ENCODE assay signal across 1 cellular context in the genomic region with DNA sequence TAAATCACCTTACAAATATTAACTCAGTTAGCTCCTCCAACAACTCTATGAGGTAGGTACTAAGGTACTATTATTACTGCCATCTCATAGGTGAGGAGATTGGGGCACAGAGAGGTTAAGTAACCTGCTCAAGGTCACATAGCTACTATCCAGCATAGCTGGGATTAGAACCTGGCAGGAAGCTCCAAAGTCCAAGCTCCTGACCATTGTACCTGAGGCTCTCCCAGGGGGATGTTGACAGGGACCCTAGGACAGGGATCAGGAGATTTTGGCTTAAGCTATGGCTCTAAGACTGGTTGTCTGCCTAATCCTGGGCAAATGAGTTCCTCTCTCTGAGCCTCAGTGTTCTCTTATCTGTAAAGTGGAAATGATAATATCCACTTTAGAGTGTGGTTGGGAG.
TF ChIP-seq lines count a peak whose summit lies in the region.

No MANE protein-coding gene starts in this region.

TF ChIP-seq in HepG2, 621 proteins besides CTCF, POLR2A, EP300 and RAD21 (continued from another document and continues in another):
- TF ChIP-seq, protein P1, sequence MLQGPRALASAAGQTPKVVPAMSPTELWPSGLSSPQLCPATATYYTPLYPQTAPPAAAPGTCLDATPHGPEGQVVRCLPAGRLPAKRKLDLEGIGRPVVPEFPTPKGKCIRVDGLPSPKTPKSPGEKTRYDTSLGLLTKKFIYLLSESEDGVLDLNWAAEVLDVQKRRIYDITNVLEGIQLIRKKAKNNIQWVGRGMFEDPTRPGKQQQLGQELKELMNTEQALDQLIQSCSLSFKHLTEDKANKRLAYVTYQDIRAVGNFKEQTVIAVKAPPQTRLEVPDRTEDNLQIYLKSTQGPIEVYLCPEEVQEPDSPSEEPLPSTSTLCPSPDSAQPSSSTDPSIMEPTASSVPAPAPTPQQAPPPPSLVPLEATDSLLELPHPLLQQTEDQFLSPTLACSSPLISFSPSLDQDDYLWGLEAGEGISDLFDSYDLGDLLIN (CRISPR knock-in tag; IDR thresholded peaks at IDR 0.05; ENCODE audit: borderline replicate concordance): no peak
- TF ChIP-seq, protein P2, sequence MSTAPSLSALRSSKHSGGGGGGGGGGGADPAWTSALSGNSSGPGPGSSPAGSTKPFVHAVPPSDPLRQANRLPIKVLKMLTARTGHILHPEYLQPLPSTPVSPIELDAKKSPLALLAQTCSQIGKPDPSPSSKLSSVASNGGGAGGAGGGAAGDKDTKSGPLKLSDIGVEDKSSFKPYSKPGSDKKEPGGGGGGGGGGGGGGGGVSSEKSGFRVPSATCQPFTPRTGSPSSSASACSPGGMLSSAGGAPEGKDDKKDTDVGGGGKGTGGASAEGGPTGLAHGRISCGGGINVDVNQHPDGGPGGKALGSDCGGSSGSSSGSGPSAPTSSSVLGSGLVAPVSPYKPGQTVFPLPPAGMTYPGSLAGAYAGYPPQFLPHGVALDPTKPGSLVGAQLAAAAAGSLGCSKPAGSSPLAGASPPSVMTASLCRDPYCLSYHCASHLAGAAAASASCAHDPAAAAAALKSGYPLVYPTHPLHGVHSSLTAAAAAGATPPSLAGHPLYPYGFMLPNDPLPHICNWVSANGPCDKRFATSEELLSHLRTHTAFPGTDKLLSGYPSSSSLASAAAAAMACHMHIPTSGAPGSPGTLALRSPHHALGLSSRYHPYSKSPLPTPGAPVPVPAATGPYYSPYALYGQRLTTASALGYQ (CRISPR knock-in tag; IDR thresholded peaks at IDR 0.05): peak; percentile 45; the same call in 1 of the 2 replicates
- no peak for TF ChIP-seq ELF1 (CRISPR knock-in tag; IDR thresholded peaks at IDR 0.05)
- TF ChIP-seq SMC3 (IDR thresholded peaks at IDR 0.05; ENCODE audit: low read length): no peak
- no peak for TF ChIP-seq ZNF605 (CRISPR knock-in tag; IDR thresholded peaks at IDR 0.05)
- TF ChIP-seq ZNF652 (CRISPR knock-in tag; IDR thresholded peaks at IDR 0.05; ENCODE audit: borderline replicate concordance, low read depth): no peak; the same call in 1 of the 2 replicates
- no peak for TF ChIP-seq ZNF589 (CRISPR knock-in tag; conservative IDR thresholded peaks at IDR 0.05)
- TF ChIP-seq, protein P3, sequence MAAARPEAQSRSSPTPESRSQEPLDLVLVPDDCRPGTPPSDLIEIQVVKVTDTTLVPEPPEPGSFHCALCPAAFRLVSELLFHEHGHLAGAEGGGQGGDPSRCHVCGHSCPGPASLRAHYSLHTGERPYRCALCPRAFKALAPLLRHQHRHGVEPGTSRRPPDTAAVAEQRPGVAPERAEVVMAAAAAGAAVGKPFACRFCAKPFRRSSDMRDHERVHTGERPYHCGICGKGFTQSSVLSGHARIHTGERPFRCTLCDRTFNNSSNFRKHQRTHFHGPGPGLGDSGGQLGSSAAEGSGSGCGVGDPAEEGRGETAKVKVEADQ (CRISPR knock-in tag; IDR thresholded peaks at IDR 0.05; ENCODE audit: borderline replicate concordance): peak; percentile 97
- TF ChIP-seq KAT7 (CRISPR knock-in tag; IDR thresholded peaks at IDR 0.05; ENCODE audit: borderline replicate concordance): peak; percentile 21; the same call in 1 of the 2 replicates
- TF ChIP-seq MXD4 (CRISPR knock-in tag; IDR thresholded peaks at IDR 0.05): 0 out of 2 replicates have a peak, but pooled peaks have one; percentile 5
- peak; percentile 93; the same call in 1 of the 2 replicates for TF ChIP-seq ZMYM3 (CRISPR knock-in tag; IDR thresholded peaks at IDR 0.05)
- TF ChIP-seq ZNF737 (CRISPR knock-in tag; IDR thresholded peaks at IDR 0.05; ENCODE audit: borderline replicate concordance): no peak
- TF ChIP-seq, protein P4, sequence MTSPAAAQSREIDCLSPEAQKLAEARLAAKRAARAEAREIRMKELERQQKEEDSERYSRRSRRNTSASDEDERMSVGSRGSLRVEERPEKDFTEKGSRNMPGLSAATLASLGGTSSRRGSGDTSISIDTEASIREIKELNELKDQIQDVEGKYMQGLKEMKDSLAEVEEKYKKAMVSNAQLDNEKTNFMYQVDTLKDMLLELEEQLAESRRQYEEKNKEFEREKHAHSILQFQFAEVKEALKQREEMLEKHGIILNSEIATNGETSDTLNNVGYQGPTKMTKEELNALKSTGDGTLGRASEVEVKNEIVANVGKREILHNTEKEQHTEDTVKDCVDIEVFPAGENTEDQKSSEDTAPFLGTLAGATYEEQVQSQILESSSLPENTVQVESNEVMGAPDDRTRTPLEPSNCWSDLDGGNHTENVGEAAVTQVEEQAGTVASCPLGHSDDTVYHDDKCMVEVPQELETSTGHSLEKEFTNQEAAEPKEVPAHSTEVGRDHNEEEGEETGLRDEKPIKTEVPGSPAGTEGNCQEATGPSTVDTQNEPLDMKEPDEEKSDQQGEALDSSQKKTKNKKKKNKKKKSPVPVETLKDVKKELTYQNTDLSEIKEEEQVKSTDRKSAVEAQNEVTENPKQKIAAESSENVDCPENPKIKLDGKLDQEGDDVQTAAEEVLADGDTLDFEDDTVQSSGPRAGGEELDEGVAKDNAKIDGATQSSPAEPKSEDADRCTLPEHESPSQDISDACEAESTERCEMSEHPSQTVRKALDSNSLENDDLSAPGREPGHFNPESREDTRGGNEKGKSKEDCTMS (CRISPR knock-in tag; conservative IDR thresholded peaks at IDR 0.05): no peak
- TF ChIP-seq JARID2 (CRISPR knock-in tag; IDR thresholded peaks at IDR 0.05; ENCODE audit: insufficient replicate concordance): no peak
- TF ChIP-seq KLF6 (CRISPR knock-in tag; IDR thresholded peaks at IDR 0.05): no peak
- TF ChIP-seq, protein P5, sequence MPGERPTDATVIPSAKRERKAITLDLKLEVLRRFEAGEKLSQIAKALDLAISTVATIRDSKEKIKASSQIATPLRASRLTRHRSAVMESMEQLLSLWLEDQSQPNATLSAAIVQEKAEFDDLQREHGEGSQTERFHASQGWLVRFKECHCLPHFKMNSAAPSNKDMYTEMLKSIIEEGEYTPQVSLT (CRISPR knock-in tag; IDR thresholded peaks at IDR 0.05; ENCODE audit: borderline replicate concordance, low read depth): no peak
- TF ChIP-seq NCOR1 (IDR thresholded peaks at IDR 0.05; ENCODE audit: borderline replicate concordance, low read length): 0 out of 2 replicates have a peak, but pooled peaks have one; percentile 44
- TF ChIP-seq, protein P6, sequence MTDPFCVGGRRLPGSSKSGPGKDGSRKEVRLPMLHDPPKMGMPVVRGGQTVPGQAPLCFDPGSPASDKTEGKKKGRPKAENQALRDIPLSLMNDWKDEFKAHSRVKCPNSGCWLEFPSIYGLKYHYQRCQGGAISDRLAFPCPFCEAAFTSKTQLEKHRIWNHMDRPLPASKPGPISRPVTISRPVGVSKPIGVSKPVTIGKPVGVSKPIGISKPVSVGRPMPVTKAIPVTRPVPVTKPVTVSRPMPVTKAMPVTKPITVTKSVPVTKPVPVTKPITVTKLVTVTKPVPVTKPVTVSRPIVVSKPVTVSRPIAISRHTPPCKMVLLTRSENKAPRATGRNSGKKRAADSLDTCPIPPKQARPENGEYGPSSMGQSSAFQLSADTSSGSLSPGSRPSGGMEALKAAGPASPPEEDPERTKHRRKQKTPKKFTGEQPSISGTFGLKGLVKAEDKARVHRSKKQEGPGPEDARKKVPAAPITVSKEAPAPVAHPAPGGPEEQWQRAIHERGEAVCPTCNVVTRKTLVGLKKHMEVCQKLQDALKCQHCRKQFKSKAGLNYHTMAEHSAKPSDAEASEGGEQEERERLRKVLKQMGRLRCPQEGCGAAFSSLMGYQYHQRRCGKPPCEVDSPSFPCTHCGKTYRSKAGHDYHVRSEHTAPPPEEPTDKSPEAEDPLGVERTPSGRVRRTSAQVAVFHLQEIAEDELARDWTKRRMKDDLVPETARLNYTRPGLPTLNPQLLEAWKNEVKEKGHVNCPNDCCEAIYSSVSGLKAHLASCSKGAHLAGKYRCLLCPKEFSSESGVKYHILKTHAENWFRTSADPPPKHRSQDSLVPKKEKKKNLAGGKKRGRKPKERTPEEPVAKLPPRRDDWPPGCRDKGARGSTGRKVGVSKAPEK (CRISPR knock-in tag; IDR thresholded peaks at IDR 0.05; ENCODE audit: borderline replicate concordance): no peak
- TF ChIP-seq, protein P7, sequence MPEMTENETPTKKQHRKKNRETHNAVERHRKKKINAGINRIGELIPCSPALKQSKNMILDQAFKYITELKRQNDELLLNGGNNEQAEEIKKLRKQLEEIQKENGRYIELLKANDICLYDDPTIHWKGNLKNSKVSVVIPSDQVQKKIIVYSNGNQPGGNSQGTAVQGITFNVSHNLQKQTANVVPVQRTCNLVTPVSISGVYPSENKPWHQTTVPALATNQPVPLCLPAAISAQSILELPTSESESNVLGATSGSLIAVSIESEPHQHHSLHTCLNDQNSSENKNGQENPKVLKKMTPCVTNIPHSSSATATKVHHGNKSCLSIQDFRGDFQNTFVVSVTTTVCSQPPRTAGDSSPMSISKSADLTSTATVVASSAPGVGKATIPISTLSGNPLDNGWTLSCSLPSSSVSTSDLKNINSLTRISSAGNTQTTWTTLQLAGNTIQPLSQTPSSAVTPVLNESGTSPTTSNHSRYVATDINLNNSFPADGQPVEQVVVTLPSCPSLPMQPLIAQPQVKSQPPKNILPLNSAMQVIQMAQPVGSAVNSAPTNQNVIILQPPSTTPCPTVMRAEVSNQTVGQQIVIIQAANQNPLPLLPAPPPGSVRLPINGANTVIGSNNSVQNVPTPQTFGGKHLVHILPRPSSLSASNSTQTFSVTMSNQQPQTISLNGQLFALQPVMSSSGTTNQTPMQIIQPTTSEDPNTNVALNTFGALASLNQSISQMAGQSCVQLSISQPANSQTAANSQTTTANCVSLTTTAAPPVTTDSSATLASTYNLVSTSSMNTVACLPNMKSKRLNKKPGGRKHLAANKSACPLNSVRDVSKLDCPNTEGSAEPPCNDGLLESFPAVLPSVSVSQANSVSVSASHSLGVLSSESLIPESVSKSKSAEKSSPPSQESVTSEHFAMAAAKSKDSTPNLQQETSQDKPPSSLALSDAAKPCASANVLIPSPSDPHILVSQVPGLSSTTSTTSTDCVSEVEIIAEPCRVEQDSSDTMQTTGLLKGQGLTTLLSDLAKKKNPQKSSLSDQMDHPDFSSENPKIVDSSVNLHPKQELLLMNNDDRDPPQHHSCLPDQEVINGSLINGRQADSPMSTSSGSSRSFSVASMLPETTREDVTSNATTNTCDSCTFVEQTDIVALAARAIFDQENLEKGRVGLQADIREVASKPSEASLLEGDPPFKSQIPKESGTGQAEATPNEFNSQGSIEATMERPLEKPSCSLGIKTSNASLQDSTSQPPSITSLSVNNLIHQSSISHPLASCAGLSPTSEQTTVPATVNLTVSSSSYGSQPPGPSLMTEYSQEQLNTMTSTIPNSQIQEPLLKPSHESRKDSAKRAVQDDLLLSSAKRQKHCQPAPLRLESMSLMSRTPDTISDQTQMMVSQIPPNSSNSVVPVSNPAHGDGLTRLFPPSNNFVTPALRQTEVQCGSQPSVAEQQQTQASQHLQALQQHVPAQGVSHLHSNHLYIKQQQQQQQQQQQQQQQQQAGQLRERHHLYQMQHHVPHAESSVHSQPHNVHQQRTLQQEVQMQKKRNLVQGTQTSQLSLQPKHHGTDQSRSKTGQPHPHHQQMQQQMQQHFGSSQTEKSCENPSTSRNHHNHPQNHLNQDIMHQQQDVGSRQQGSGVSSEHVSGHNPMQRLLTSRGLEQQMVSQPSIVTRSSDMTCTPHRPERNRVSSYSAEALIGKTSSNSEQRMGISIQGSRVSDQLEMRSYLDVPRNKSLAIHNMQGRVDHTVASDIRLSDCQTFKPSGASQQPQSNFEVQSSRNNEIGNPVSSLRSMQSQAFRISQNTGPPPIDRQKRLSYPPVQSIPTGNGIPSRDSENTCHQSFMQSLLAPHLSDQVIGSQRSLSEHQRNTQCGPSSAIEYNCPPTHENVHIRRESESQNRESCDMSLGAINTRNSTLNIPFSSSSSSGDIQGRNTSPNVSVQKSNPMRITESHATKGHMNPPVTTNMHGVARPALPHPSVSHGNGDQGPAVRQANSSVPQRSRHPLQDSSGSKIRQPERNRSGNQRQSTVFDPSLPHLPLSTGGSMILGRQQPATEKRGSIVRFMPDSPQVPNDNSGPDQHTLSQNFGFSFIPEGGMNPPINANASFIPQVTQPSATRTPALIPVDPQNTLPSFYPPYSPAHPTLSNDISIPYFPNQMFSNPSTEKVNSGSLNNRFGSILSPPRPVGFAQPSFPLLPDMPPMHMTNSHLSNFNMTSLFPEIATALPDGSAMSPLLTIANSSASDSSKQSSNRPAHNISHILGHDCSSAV (CRISPR knock-in tag; IDR thresholded peaks at IDR 0.05; ENCODE audit: borderline replicate concordance): no peak
- TF ChIP-seq TOE1 (CRISPR knock-in tag; IDR thresholded peaks at IDR 0.05): no peak
- TF ChIP-seq, protein P8, sequence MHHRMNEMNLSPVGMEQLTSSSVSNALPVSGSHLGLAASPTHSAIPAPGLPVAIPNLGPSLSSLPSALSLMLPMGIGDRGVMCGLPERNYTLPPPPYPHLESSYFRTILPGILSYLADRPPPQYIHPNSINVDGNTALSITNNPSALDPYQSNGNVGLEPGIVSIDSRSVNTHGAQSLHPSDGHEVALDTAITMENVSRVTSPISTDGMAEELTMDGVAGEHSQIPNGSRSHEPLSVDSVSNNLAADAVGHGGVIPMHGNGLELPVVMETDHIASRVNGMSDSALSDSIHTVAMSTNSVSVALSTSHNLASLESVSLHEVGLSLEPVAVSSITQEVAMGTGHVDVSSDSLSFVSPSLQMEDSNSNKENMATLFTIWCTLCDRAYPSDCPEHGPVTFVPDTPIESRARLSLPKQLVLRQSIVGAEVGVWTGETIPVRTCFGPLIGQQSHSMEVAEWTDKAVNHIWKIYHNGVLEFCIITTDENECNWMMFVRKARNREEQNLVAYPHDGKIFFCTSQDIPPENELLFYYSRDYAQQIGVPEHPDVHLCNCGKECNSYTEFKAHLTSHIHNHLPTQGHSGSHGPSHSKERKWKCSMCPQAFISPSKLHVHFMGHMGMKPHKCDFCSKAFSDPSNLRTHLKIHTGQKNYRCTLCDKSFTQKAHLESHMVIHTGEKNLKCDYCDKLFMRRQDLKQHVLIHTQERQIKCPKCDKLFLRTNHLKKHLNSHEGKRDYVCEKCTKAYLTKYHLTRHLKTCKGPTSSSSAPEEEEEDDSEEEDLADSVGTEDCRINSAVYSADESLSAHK (CRISPR knock-in tag; IDR thresholded peaks at IDR 0.05; ENCODE audit: borderline replicate concordance): no peak
- no peak for TF ChIP-seq KMT2B (CRISPR knock-in tag; IDR thresholded peaks at IDR 0.05)
- TF ChIP-seq ZNF703 (CRISPR knock-in tag; IDR thresholded peaks at IDR 0.05; ENCODE audit: borderline replicate concordance): no peak
- TF ChIP-seq, protein P9, sequence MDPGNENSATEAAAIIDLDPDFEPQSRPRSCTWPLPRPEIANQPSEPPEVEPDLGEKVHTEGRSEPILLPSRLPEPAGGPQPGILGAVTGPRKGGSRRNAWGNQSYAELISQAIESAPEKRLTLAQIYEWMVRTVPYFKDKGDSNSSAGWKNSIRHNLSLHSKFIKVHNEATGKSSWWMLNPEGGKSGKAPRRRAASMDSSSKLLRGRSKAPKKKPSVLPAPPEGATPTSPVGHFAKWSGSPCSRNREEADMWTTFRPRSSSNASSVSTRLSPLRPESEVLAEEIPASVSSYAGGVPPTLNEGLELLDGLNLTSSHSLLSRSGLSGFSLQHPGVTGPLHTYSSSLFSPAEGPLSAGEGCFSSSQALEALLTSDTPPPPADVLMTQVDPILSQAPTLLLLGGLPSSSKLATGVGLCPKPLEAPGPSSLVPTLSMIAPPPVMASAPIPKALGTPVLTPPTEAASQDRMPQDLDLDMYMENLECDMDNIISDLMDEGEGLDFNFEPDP (CRISPR knock-in tag; conservative IDR thresholded peaks at IDR 0.05): no peak
- TF ChIP-seq SRSF9 (IDR thresholded peaks at IDR 0.05; ENCODE audit: borderline replicate concordance, insufficient read depth, low read depth, low read length, poor library complexity, severe bottlenecking): no peak
- TF ChIP-seq TRIM24 (CRISPR knock-in tag; IDR thresholded peaks at IDR 0.05): no peak
- no peak for TF ChIP-seq SSRP1 (CRISPR knock-in tag; IDR thresholded peaks at IDR 0.05)
- TF ChIP-seq HOXA7 (CRISPR knock-in tag; IDR thresholded peaks at IDR 0.05): no peak
- no peak for TF ChIP-seq NFKBIZ (CRISPR knock-in tag; IDR thresholded peaks at IDR 0.05)
